8 cellular contexts compared by ENCODE assay signal in the genomic region with DNA sequence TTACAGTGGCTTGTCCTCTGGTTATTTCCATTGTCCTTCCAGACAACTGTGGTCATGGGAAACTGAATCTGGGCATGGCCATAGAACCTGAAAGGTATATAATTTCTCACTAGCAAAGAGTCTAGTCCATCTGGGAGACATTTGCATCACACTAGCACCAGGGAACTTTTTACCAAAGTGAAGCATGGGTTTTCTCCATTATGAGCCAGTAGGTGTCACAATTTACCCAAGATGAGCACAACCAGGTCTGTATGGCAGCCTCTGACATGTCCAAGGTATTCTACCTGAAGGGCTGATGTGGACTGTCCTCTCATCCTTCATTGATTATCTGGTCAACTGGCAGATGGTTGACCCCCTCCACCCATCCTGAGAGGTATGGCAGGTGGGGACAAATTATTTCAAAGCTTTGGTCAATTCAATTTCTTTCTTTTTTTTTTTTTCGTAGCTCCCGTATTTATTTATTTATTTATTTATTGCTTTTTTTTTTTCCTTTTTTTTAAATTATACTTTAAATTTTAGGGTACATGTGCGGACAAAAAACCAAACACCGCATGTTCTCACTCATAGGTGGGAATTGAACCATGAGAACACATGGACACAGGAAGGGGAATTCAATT.
DNase-seq lines count a peak whose midpoint lies in the region; ATAC-seq and TF ChIP-seq lines count a peak whose summit lies in the region.

No MANE protein-coding gene starts in this region.

- H3K36me3 ChIP-seq in BE2C (no peaks in the 10 kb centered on the region), Loucy (ENCODE audit: insufficient read depth, low read length) (no peaks in the 10 kb centered on the region)

- no peaks in the 10 kb centered on the region for H3K79me2 ChIP-seq in Loucy (ENCODE audit: insufficient read depth, low read length)

- H3K4me1 ChIP-seq in BE2C (no peaks in the 10 kb centered on the region), Loucy (ENCODE audit: insufficient read depth, low read length, poor library complexity, severe bottlenecking) (no peaks in the 10 kb centered on the region)

- CTCF ChIA-PET in activated CD8-positive, alpha-beta T cell treated with anti-CD3 and anti-CD28 coated beads for 36 hours (lab: Charles Lee): no interaction called here

- POLR2A ChIA-PET in activated CD8-positive, alpha-beta T cell treated with anti-CD3 and anti-CD28 coated beads for 36 hours (lab: Charles Lee): interaction anchor here (0.6 kb wide), 1 partner anchor 25 kb away, joined by 3 read pairs; no protein-coding TSS in a partner anchor

- H3K9me3 ChIP-seq in BE2C: no peaks in the 10 kb centered on the region
- H3K9me3 ChIP-seq in Loucy (ENCODE audit: insufficient read depth, low read depth, low read length): no peaks in the 10 kb centered on the region

- H3K27ac Mint-ChIP-seq in activated CD8-positive, alpha-beta T cell treated with anti-CD3 and anti-CD28 coated beads for 36 hours: no peak overlapping the region

- H3K4me2 ChIP-seq in Loucy (ENCODE audit: low read depth, low read length, poor library complexity, severe bottlenecking): no peak overlapping the region

- H3K9me3 Mint-ChIP-seq in activated CD8-positive, alpha-beta T cell treated with anti-CD3 and anti-CD28 coated beads for 36 hours: no peaks in the 10 kb centered on the region

- H3K4me3 Mint-ChIP-seq in activated CD8-positive, alpha-beta T cell treated with anti-CD3 and anti-CD28 coated beads for 36 hours: no peak overlapping the region

- TF ChIP-seq CTCF in BE2C (IDR thresholded peaks at IDR 0.05; ENCODE audit: low read depth, low read length) (peak; percentile 42), GM20000 (IDR thresholded peaks at IDR 0.05; ENCODE audit: extremely low read depth, missing control alignments) (no peak), Loucy (conservative IDR thresholded peaks at IDR 0.05; ENCODE audit: low read length) (peak; percentile 57), astrocyte of the spinal cord (IDR thresholded peaks at IDR 0.05; ENCODE audit: low read depth, low read length) (no peak)
- TF ChIP-seq CTCF in activated CD8-positive, alpha-beta T cell treated with anti-CD3 and anti-CD28 coated beads for 36 hours (IDR thresholded peaks at IDR 0.05): no peak

- H3K36me3 Mint-ChIP-seq in activated CD8-positive, alpha-beta T cell treated with anti-CD3 and anti-CD28 coated beads for 36 hours (ENCODE audit: low read depth): no peaks in the 10 kb centered on the region

- no peaks in the 10 kb centered on the region for H3F3A ChIP-seq in Loucy (ENCODE audit: low read depth)

- no peak overlapping the region for H3K4me3 ChIP-seq in BE2C (ENCODE audit: low read depth, low read length)
- H3K4me3 ChIP-seq in Loucy (ENCODE audit: low read length, poor library complexity, severe bottlenecking): no peak overlapping the region
- H3K4me3 ChIP-seq in astrocyte of the spinal cord (ENCODE audit: low read depth, low read length): no peak overlapping the region

- in situ Hi-C loops in astrocyte of the spinal cord (cut with HindIII; ENCODE audit: low sequenced_read_pairs): no loop called here

- no peak overlapping the region for H2AFZ ChIP-seq in Loucy (ENCODE audit: low read length)

- no peaks in the 10 kb centered on the region for H3K9me2 ChIP-seq in Loucy (replicated peaks; ENCODE audit: low read depth, low read length)

- H3K4me1 Mint-ChIP-seq in activated CD8-positive, alpha-beta T cell treated with anti-CD3 and anti-CD28 coated beads for 36 hours (ENCODE audit: low read depth): no peaks in the 10 kb centered on the region

- ATAC-seq in HG02763 (IDR thresholded peaks at IDR 0.05; ENCODE audit: unreplicated experiment) (no peak), HG02852 (IDR thresholded peaks at IDR 0.05; ENCODE audit: unreplicated experiment) (no peak)
- ATAC-seq in activated CD8-positive, alpha-beta T cell treated with anti-CD3 and anti-CD28 coated beads for 36 hours: no peak

- H3K27me3 ChIP-seq in BE2C (peaks cover 30% of the 10 kb centered on the region), Loucy (ENCODE audit: insufficient read depth, low read length, poor library complexity, severe bottlenecking) (no peaks in the 10 kb centered on the region)

- no peaks in the 10 kb centered on the region for H4K20me1 ChIP-seq in Loucy (ENCODE audit: insufficient read depth, low read length, poor library complexity, severe bottlenecking)

- DNase-seq in BE2C: no peak
- DNase-seq in GM20000 (ENCODE audit: low spot score): peak; percentile 18
- peak; percentile 13 for DNase-seq in astrocyte of the spinal cord (ENCODE audit: low read depth, low spot score)
- peak; percentile 25 for DNase-seq in renal cortical epithelial cell (ENCODE audit: low read depth)
- no peak for DNase-seq in activated CD8-positive, alpha-beta T cell treated with anti-CD3 and anti-CD28 coated beads for 36 hours

- H3K27me3 Mint-ChIP-seq in activated CD8-positive, alpha-beta T cell treated with anti-CD3 and anti-CD28 coated beads for 36 hours: peaks cover 3% of the 10 kb centered on the region

- no peak overlapping the region for H3K9ac ChIP-seq in Loucy (ENCODE audit: low read depth, low read length, poor library complexity, severe bottlenecking)

- intact Hi-C loops in activated CD8-positive, alpha-beta T cell treated with anti-CD3 and anti-CD28 coated beads for 36 hours (cut with micrococcal nuclease): no loop called here

Comparison
In these comparisons a context has a peak if more than half of its experiments do, and no peak if none do; other contexts are left out.
1. DNase-seq: peak in GM20000 (single experiment), astrocyte of the spinal cord (single experiment) and renal cortical epithelial cell (single experiment); none in BE2C (single experiment) and activated CD8-positive, alpha-beta T cell treated with anti-CD3 and anti-CD28 coated beads for 36 hours (single experiment).
2. CTCF ChIP-seq: peak in BE2C (single experiment) and Loucy (single experiment); none in GM20000 (single experiment), astrocyte of the spinal cord (single experiment) and activated CD8-positive, alpha-beta T cell treated with anti-CD3 and anti-CD28 coated beads for 36 hours (single experiment).